ENCODE assay signal across 9 cellular contexts in genomic region chr12:10701226-10701681, GRCh38. TPM values are rescaled to one million over a fixed set of nuclear protein-coding genes. Genes with fewer than 3 reads are reported as not detected.
A peak's percentile ranks its signal among the peaks of the same experiment; 100 is the strongest.
DNase-seq lines count a peak whose midpoint lies in the region; ATAC-seq and TF ChIP-seq lines count a peak whose summit lies in the region.
"Had no signal": no experiment of that assay in that cellular context is flagged by ENCODE, and none has a peak within 500 bp of the region (broad histone marks: within the 10 kb centered on the region; RNA-seq: fewer than 3 reads in every experiment).

No MANE protein-coding gene starts in this region.

- peak; percentile 51 for DNase-seq in activated T-cell treated with anti-CD3 and anti-CD28 coated beads, Interleukin-2, amount 50 U/mL, for 24 hours
- peak; percentile 8 to 28 for DNase-seq in stimulated activated CD4-positive, alpha-beta T cell treated with anti-CD3 and anti-CD28 coated beads, Interleukin-15, amount 100 ng/mL, for 48 hours (ENCODE audit: low read depth in 2 of 2)
- no peak for DNase-seq in esophagus squamous epithelium (lab: John Stamatoyannopoulos, UW)
- no peak for DNase-seq in C1 segment of cervical spinal cord (lab: John Stamatoyannopoulos, UW)
- no peak for DNase-seq in endodermal cell
- no peak for DNase-seq in NCI-H1694 (lab: John Stamatoyannopoulos, UW)
- DNase-seq: glutamatergic neuron had no signal

- 21 to 31% methylated on average over 3 of the region's 3 CpGs for WGBS in esophagus squamous epithelium, 2 donors
- 86 to 92% methylated on average over 2 to 3 of the region's 3 CpGs for WGBS in endodermal cell (ENCODE audit: insufficient coverage in 1 of 2, insufficient read length in 1 of 2), 2 experiments

- H3K4me1 ChIP-seq in esophagus squamous epithelium (peaks cover 0 to 18% (median 0%) of the 10 kb centered on the region in 3 donors), endodermal cell (ENCODE audit: control insufficient read depth, insufficient read depth, low read length) (no peaks in the 10 kb centered on the region)

- intact Hi-C loops in esophagus squamous epithelium (cut with DNase I) = no loop called here

- peaks cover 87% of the 10 kb centered on the region for H3K36me3 Mint-ChIP-seq in activated T-cell treated with anti-CD3 and anti-CD28 coated beads, Interleukin-2, amount 50 U/mL, for 24 hours (ENCODE audit: low read depth)
- peaks cover 76% of the 10 kb centered on the region for H3K36me3 Mint-ChIP-seq in endodermal cell (ENCODE audit: low read depth)

- H3K27ac ChIP-seq in esophagus squamous epithelium (peak overlapping the region in 2 of 4 donors; percentile 18 to 50), endodermal cell (ENCODE audit: low read depth, low read length) (no peak overlapping the region)

- H3K27me3 ChIP-seq in esophagus squamous epithelium = no peaks in the 10 kb centered on the region
- H3K27me3 ChIP-seq in endodermal cell (ENCODE audit: control insufficient read depth, insufficient read depth, low read length, poor library complexity, severe bottlenecking) = no peaks in the 10 kb centered on the region

- peaks cover 18% of the 10 kb centered on the region for H3K4me1 Mint-ChIP-seq in activated T-cell treated with anti-CD3 and anti-CD28 coated beads, Interleukin-2, amount 50 U/mL, for 24 hours (ENCODE audit: low read depth)
- no peaks in the 10 kb centered on the region for H3K4me1 Mint-ChIP-seq in endodermal cell

- H3K27me3 Mint-ChIP-seq in activated T-cell treated with anti-CD3 and anti-CD28 coated beads, Interleukin-2, amount 50 U/mL, for 24 hours = no peaks in the 10 kb centered on the region
- no peaks in the 10 kb centered on the region for H3K27me3 Mint-ChIP-seq in endodermal cell (ENCODE audit: insufficient read depth)

- TF ChIP-seq CTCF in esophagus squamous epithelium (IDR thresholded peaks at IDR 0.05) (no peak), endodermal cell (conservative IDR thresholded peaks at IDR 0.05) (no peak)

- H3K9ac ChIP-seq in endodermal cell (ENCODE audit: extremely low read depth, low read length, poor library complexity, severe bottlenecking) = no peak overlapping the region

- no peak overlapping the region for H3K4me3 ChIP-seq in esophagus squamous epithelium
- H3K4me3 ChIP-seq in endodermal cell (ENCODE audit: low read length) = no peak overlapping the region

- H3K36me3 ChIP-seq in esophagus squamous epithelium (peaks cover 23 to 99% (median 45%) of the 10 kb centered on the region in 3 donors), endodermal cell (ENCODE audit: control insufficient read depth, insufficient read depth, low read length) (peaks cover 90% of the 10 kb centered on the region)

- no peak overlapping the region for H3K4me3 Mint-ChIP-seq in activated T-cell treated with anti-CD3 and anti-CD28 coated beads, Interleukin-2, amount 50 U/mL, for 24 hours
- no peak overlapping the region for H3K4me3 Mint-ChIP-seq in endodermal cell

- TF ChIP-seq POLR2A in esophagus squamous epithelium (IDR thresholded peaks at IDR 0.05) = no peak

- ATAC-seq in GM18517 (IDR thresholded peaks at IDR 0.05; ENCODE audit: unreplicated experiment) (peak; percentile 69), HG02798 (IDR thresholded peaks at IDR 0.05; ENCODE audit: poor library complexity, unreplicated experiment) (peak; percentile 82)

- peak overlapping the region; percentile 90 for H3K27ac Mint-ChIP-seq in activated T-cell treated with anti-CD3 and anti-CD28 coated beads, Interleukin-2, amount 50 U/mL, for 24 hours
- H3K27ac Mint-ChIP-seq in endodermal cell = no peak overlapping the region

- H3K9me3 ChIP-seq in esophagus squamous epithelium = no peaks in the 10 kb centered on the region
- no peaks in the 10 kb centered on the region for H3K9me3 ChIP-seq in endodermal cell (ENCODE audit: control insufficient read depth, low read length)

- no peaks in the 10 kb centered on the region for H3K9me3 Mint-ChIP-seq in activated T-cell treated with anti-CD3 and anti-CD28 coated beads, Interleukin-2, amount 50 U/mL, for 24 hours
- H3K9me3 Mint-ChIP-seq in endodermal cell = no peaks in the 10 kb centered on the region

RNA-seq across cellular contexts. Expression of gene YBX3, which starts 21.9 kb away (rescaled TPM):
- total RNA-seq in esophagus squamous epithelium (100 to 1,000 TPM; 318 to 484 (median 370) TPM), endodermal cell (100 to 1,000 TPM; 251 to 419 TPM)
- 129 TPM for polyA plus RNA-seq in endodermal cell (2013, experiment 1 of 2)
- 123 TPM for polyA plus RNA-seq in endodermal cell (2013, experiment 2 of 2)

RNA-seq across cellular contexts. Expression of gene STYK1, which starts 27.4 kb away (rescaled TPM):
- total RNA-seq in esophagus squamous epithelium (10 to 100 TPM in 1 of 4 donors, 1 to 10 TPM in 3; 3.4 to 11.7 (median 8.2) TPM), endodermal cell (1 to 10 TPM; 3.3 to 4.5 TPM)
- 0.25 TPM for polyA plus RNA-seq in endodermal cell (2013, experiment 1 of 2)
- polyA plus RNA-seq in endodermal cell (2013, experiment 2 of 2) = 0.75 TPM

Comparison
In these comparisons a context has a peak if more than half of its experiments do, and no peak if none do; other contexts are left out.
1. DNase-seq: peak in activated T-cell treated with anti-CD3 and anti-CD28 coated beads, Interleukin-2, amount 50 U/mL, for 24 hours (single experiment) and stimulated activated CD4-positive, alpha-beta T cell treated with anti-CD3 and anti-CD28 coated beads, Interleukin-15, amount 100 ng/mL, for 48 hours (2 of 2); none in esophagus squamous epithelium (single experiment), C1 segment of cervical spinal cord (0 of 14), endodermal cell (single experiment) and NCI-H1694 (single experiment).